In the genomic region with DNA sequence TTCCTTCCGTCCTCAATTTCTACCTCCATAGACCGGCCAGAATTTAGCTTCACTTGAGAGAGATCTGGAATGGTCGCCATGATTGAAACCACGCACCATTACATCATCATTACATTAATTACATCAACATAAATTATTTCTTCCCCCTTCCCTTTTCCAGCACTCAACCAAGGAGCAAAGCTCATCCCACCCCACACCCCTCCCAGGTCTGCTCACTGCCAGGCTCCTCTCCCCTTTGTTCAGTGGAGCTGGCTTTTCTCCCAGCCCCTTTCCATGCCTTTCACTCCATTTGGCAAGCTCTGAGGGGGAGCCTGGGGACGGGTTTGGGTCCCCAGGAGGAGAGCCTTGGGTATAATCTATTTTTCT, we compare ENCODE assay signal across 13 cellular contexts. TPM values are rescaled to one million over a fixed set of nuclear protein-coding genes. Genes with fewer than 3 reads are reported as not detected.
DNase-seq lines count a peak whose midpoint lies in the region; ATAC-seq and TF ChIP-seq lines count a peak whose summit lies in the region.
"Had no signal": no experiment of that assay in that cellular context is flagged by ENCODE, and none has a peak within 500 bp of the region (broad histone marks: within the 10 kb centered on the region; RNA-seq: fewer than 3 reads in every experiment).

No MANE protein-coding gene starts in this region.

- no TSS peak for BruUV-seq in Caco-2 (replicated peaks; lab: Mats Ljungman, UMichigan)

- H3K27me3 ChIP-seq in Caco-2 (replicated peaks; ENCODE audit: control insufficient read depth, insufficient read depth, low read length) = no peaks in the 10 kb centered on the region
- no peaks in the 10 kb centered on the region for H3K27me3 ChIP-seq in HL-60 (ENCODE audit: insufficient read depth, poor library complexity, severe bottlenecking)
- H3K27me3 ChIP-seq: dorsolateral prefrontal cortex, transverse colon had no signal

- H3K4me3 Mint-ChIP-seq in Caco-2 (ENCODE audit: unreplicated experiment) = no peak overlapping the region
- H3K4me3 Mint-ChIP-seq in activated T-helper 2 cell treated with anti-CD3 and anti-CD28 coated beads, Interferon-gamma antibody, Interleukin-2, Interleukin-4, amounts not matched to agents 10 μg/mL and 5 μg/mL and 100 μg/mL, durations not matched to agents 14 hours and 24 hours and 36 hours (ENCODE audit: low read depth) = no peak overlapping the region
- no peak overlapping the region for H3K4me3 Mint-ChIP-seq in naive thymus-derived CD8-positive, alpha-beta T cell

- CTCF ChIA-PET in Caco-2 (lab: Charles Lee) = no interaction called here

- POLR2A ChIA-PET in Caco-2 (lab: Charles Lee) = interaction anchor here (1.0 to 1.5 kb wide), 4 partner anchors 9 to 28 kb away, joined by 3 to 7 read pairs (median 6); a partner anchor contains a TSS
- POLR2A ChIA-PET in naive thymus-derived CD8-positive, alpha-beta T cell (lab: Charles Lee) = interaction anchor here (0.7 to 5.4 kb wide), 4 partner anchors 8 to 26 kb away, joined by 5 to 39 read pairs (median 8); a partner anchor contains a TSS

- TF ChIP-seq CTCF in Caco-2 (IDR thresholded peaks at IDR 0.05; ENCODE audit: insufficient read depth in 1 of 2, low read depth in 1 of 2, low read length in 1 of 2, severe bottlenecking in 1 of 2, unreplicated experiment in 1 of 2) = no peak
- TF ChIP-seq CTCF in HL-60 (IDR thresholded peaks at IDR 0.05; ENCODE audit: insufficient read depth, low read length) = no peak

- H3K27ac Mint-ChIP-seq in Caco-2 (ENCODE audit: unreplicated experiment) = peak overlapping the region; percentile 79
- peak overlapping the region; percentile 30 for H3K27ac Mint-ChIP-seq in activated T-helper 2 cell treated with anti-CD3 and anti-CD28 coated beads, Interferon-gamma antibody, Interleukin-2, Interleukin-4, amounts not matched to agents 10 μg/mL and 5 μg/mL and 100 μg/mL, durations not matched to agents 14 hours and 24 hours and 36 hours
- peak overlapping the region in 7 of 10 donors; percentile 27 to 69 (median 58) for H3K27ac Mint-ChIP-seq in naive thymus-derived CD8-positive, alpha-beta T cell

- intact Hi-C loops in Caco-2 (cut with micrococcal nuclease; ENCODE audit: unreplicated experiment) = loop anchor here (1.0 kb wide), 1 partner anchor 12 kb away; a partner anchor contains a TSS
- intact Hi-C loops in activated T-helper 2 cell treated with anti-CD3 and anti-CD28 coated beads, Interferon-gamma antibody, Interleukin-2, Interleukin-4, amounts not matched to agents 10 μg/mL and 5 μg/mL and 100 μg/mL, durations not matched to agents 14 hours and 24 hours and 36 hours (cut with micrococcal nuclease) = no loop called here

- H3K4me1 Mint-ChIP-seq in Caco-2 (ENCODE audit: low read depth, unreplicated experiment) = no peaks in the 10 kb centered on the region
- H3K4me1 Mint-ChIP-seq in activated T-helper 2 cell treated with anti-CD3 and anti-CD28 coated beads, Interferon-gamma antibody, Interleukin-2, Interleukin-4, amounts not matched to agents 10 μg/mL and 5 μg/mL and 100 μg/mL, durations not matched to agents 14 hours and 24 hours and 36 hours (ENCODE audit: low read depth) = peaks cover 18% of the 10 kb centered on the region
- peaks cover 13 to 44% (median 24%) of the 10 kb centered on the region in 4 donors for H3K4me1 Mint-ChIP-seq in naive thymus-derived CD8-positive, alpha-beta T cell

- H3K36me3 ChIP-seq in Caco-2 (ENCODE audit: control insufficient read depth, insufficient read depth, low read length) = peaks cover 19% of the 10 kb centered on the region

- ATAC-seq in naive thymus-derived CD8-positive, alpha-beta T cell = no peak
- no peak for ATAC-seq in HG03342 (IDR thresholded peaks at IDR 0.05; ENCODE audit: unreplicated experiment)

- no peaks in the 10 kb centered on the region for H3K4me1 ChIP-seq in Caco-2
- H3K4me1 ChIP-seq: transverse colon had no signal

- peak overlapping the region; percentile 15; the same call in 1 of the 2 replicates for H3K27ac ChIP-seq in HL-60 (replicated peaks)
- H3K27ac ChIP-seq: transverse colon had no signal

- no peak for DNase-seq in Caco-2
- DNase-seq in HL-60 (ENCODE audit: low read depth in 1 of 2, low spot score in 1 of 2) = no peak
- no peak for DNase-seq in activated T-helper 2 cell treated with anti-CD3 and anti-CD28 coated beads, Interferon-gamma antibody, Interleukin-2, Interleukin-4, amounts not matched to agents 10 μg/mL and 5 μg/mL and 100 μg/mL, durations not matched to agents 14 hours and 24 hours and 36 hours (ENCODE audit: low spot score)
- no peak for DNase-seq in naive thymus-derived CD8-positive, alpha-beta T cell
- no peak for DNase-seq in AML-193 (lab: John Stamatoyannopoulos, UW)
- no peak for DNase-seq in HuH-7 (ENCODE audit: low spot score)
- DNase-seq in NCI-H2171 (lab: John Stamatoyannopoulos, UW) = no peak
- DNase-seq: activated CD4-positive, CD25-positive, alpha-beta regulatory T cell; DMS153; dorsolateral prefrontal cortex; transverse colon had no signal

- H3K27me3 Mint-ChIP-seq in Caco-2 (ENCODE audit: insufficient read depth, unreplicated experiment) = no peaks in the 10 kb centered on the region
- H3K27me3 Mint-ChIP-seq in activated T-helper 2 cell treated with anti-CD3 and anti-CD28 coated beads, Interferon-gamma antibody, Interleukin-2, Interleukin-4, amounts not matched to agents 10 μg/mL and 5 μg/mL and 100 μg/mL, durations not matched to agents 14 hours and 24 hours and 36 hours (ENCODE audit: low read depth) = no peaks in the 10 kb centered on the region
- H3K27me3 Mint-ChIP-seq in naive thymus-derived CD8-positive, alpha-beta T cell = no peaks in the 10 kb centered on the region
- H3K27me3 Mint-ChIP-seq: IgD-negative memory B cell had no signal

- peaks cover 85% of the 10 kb centered on the region for H3K36me3 Mint-ChIP-seq in Caco-2 (ENCODE audit: insufficient read depth, unreplicated experiment)
- H3K36me3 Mint-ChIP-seq in activated T-helper 2 cell treated with anti-CD3 and anti-CD28 coated beads, Interferon-gamma antibody, Interleukin-2, Interleukin-4, amounts not matched to agents 10 μg/mL and 5 μg/mL and 100 μg/mL, durations not matched to agents 14 hours and 24 hours and 36 hours (ENCODE audit: low read depth) = peaks cover 87% of the 10 kb centered on the region
- peaks cover 8 to 96% (median 28%) of the 10 kb centered on the region in 3 donors for H3K36me3 Mint-ChIP-seq in naive thymus-derived CD8-positive, alpha-beta T cell

- H3K4me3 ChIP-seq in Caco-2 (ENCODE audit: low read depth, low read length) = no peak overlapping the region
- H3K4me3 ChIP-seq in HL-60 (replicated peaks; ENCODE audit: insufficient read depth, low read length) = no peak overlapping the region
- H3K4me3 ChIP-seq: dorsolateral prefrontal cortex, transverse colon had no signal

- no peaks in the 10 kb centered on the region for H3K9me3 Mint-ChIP-seq in Caco-2 (ENCODE audit: unreplicated experiment)
- H3K9me3 Mint-ChIP-seq in activated T-helper 2 cell treated with anti-CD3 and anti-CD28 coated beads, Interferon-gamma antibody, Interleukin-2, Interleukin-4, amounts not matched to agents 10 μg/mL and 5 μg/mL and 100 μg/mL, durations not matched to agents 14 hours and 24 hours and 36 hours = no peaks in the 10 kb centered on the region
- H3K9me3 Mint-ChIP-seq in naive thymus-derived CD8-positive, alpha-beta T cell = no peaks in the 10 kb centered on the region
- H3K9me3 Mint-ChIP-seq: IgD-negative memory B cell had no signal

- H3K9me3 ChIP-seq in Caco-2 = no peaks in the 10 kb centered on the region
- H3K9me3 ChIP-seq: transverse colon had no signal

RNA-seq across cellular contexts. Expression of a gene that starts 8.4 kb away (rescaled TPM):
- total RNA-seq in Caco-2 (2022) = 2,098 and 2,258 TPM in 2 replicates
- total RNA-seq in activated T-helper 2 cell treated with anti-CD3 and anti-CD28 coated beads, Interferon-gamma antibody, Interleukin-2, Interleukin-4, amounts not matched to agents 10 μg/mL and 5 μg/mL and 100 μg/mL, durations not matched to agents 14 hours and 24 hours and 36 hours = 2,110 and 2,123 TPM in 2 replicates
- total RNA-seq in naive thymus-derived CD8-positive, alpha-beta T cell = 1,000 to 10,000 TPM; 2,236 to 2,371 TPM
- polyA plus RNA-seq in naive thymus-derived CD8-positive, alpha-beta T cell = 1,000 to 10,000 TPM; 2,449 to 2,566 (median 2,565) TPM

RNA-seq across cellular contexts. Expression of a gene that starts 12.2 kb away (rescaled TPM):
- 23.6 and 28.7 TPM in 2 replicates for total RNA-seq in Caco-2 (2022)
- 32.2 and 33.0 TPM in 2 replicates for total RNA-seq in activated T-helper 2 cell treated with anti-CD3 and anti-CD28 coated beads, Interferon-gamma antibody, Interleukin-2, Interleukin-4, amounts not matched to agents 10 μg/mL and 5 μg/mL and 100 μg/mL, durations not matched to agents 14 hours and 24 hours and 36 hours
- 10 to 100 TPM; 33.3 to 40.7 TPM for total RNA-seq in naive thymus-derived CD8-positive, alpha-beta T cell
- 1 to 10 TPM; 1.1 to 2.6 (median 1.6) TPM for polyA plus RNA-seq in naive thymus-derived CD8-positive, alpha-beta T cell

RNA-seq across cellular contexts. Expression of a gene that starts 25.6 kb away (rescaled TPM):
- 11.9 and 13.6 TPM in 2 replicates for total RNA-seq in Caco-2 (2022)
- 15.5 and 16.9 TPM in 2 replicates for total RNA-seq in activated T-helper 2 cell treated with anti-CD3 and anti-CD28 coated beads, Interferon-gamma antibody, Interleukin-2, Interleukin-4, amounts not matched to agents 10 μg/mL and 5 μg/mL and 100 μg/mL, durations not matched to agents 14 hours and 24 hours and 36 hours
- total RNA-seq in naive thymus-derived CD8-positive, alpha-beta T cell = 10 to 100 TPM; 62.7 to 64.2 TPM
- polyA plus RNA-seq in naive thymus-derived CD8-positive, alpha-beta T cell = 10 to 100 TPM; 23.6 to 36.3 (median 32.8) TPM

RNA-seq across cellular contexts. Expression of a gene that starts 30.3 kb away (rescaled TPM):
- 0.86 and 1.0 TPM in 2 replicates for total RNA-seq in Caco-2 (2022)
- 3.9 and 4.8 TPM in 2 replicates for total RNA-seq in activated T-helper 2 cell treated with anti-CD3 and anti-CD28 coated beads, Interferon-gamma antibody, Interleukin-2, Interleukin-4, amounts not matched to agents 10 μg/mL and 5 μg/mL and 100 μg/mL, durations not matched to agents 14 hours and 24 hours and 36 hours
- total RNA-seq in naive thymus-derived CD8-positive, alpha-beta T cell = 1 to 10 TPM; 3.7 to 4.2 TPM
- polyA plus RNA-seq in naive thymus-derived CD8-positive, alpha-beta T cell = under 1 TPM in 1 of 3 donors, not detected in 2; 0.40 TPM
